8 cellular contexts compared by ENCODE assay signal in genomic region chr20:61886721-61887658, GRCh38.
DNase-seq lines count a peak whose midpoint lies in the region; ATAC-seq, FAIRE-seq and TF ChIP-seq lines count a peak whose summit lies in the region.

No MANE protein-coding gene starts in this region.

- H4K20me1 ChIP-seq in hepatocyte (ENCODE audit: insufficient read depth, poor library complexity, severe bottlenecking), result no peaks in the 10 kb centered on the region

- H3K9me3 ChIP-seq in hepatocyte (ENCODE audit: low read depth), result no peaks in the 10 kb centered on the region

- H3K36me3 ChIP-seq in hepatocyte (replicated peaks; ENCODE audit: insufficient read depth, low read depth), result no peaks in the 10 kb centered on the region

- no peaks in the 10 kb centered on the region for H3K27me3 ChIP-seq in hepatocyte

- no peak overlapping the region for H2AFZ ChIP-seq in hepatocyte

- H3K27ac Mint-ChIP-seq in activated naive CD4-positive, alpha-beta T cell treated with anti-CD3 and anti-CD28 coated beads, Interleukin-2, amount 50 U/mL, for 72 hours, result no peak overlapping the region

- 53% methylated on average over 19 of the region's 22 CpGs for WGBS in hepatocyte (ENCODE audit: low lambda C conversion rate, missing lambda C conversion rate)

- TF ChIP-seq CTCF in hepatocyte (IDR thresholded peaks at IDR 0.05; ENCODE audit: poor library complexity), result peak; percentile 78

- no peak overlapping the region for H3K27ac ChIP-seq in hepatocyte

- FAIRE-seq in GM12891 (lab: Jason Lieb, UNC), result peak; percentile 95

- no peak overlapping the region for H3K4me2 ChIP-seq in hepatocyte

- no peaks in the 10 kb centered on the region for H3K9me2 ChIP-seq in hepatocyte (replicated peaks; ENCODE audit: insufficient read depth)

- DNase-seq in Ammon's horn (ENCODE audit: low spot score) (peak; percentile 65), GM12891 (ENCODE audit: insufficient read length, low spot score) (peak; percentile 78), NCI-H460 (ENCODE audit: extremely low read depth, low read depth) (peak; percentile 32), hepatocyte (ENCODE audit: low spot score) (peak; percentile 60), LoVo (ENCODE audit: low spot score) (no peak)
- DNase-seq in activated naive CD4-positive, alpha-beta T cell treated with anti-CD3 and anti-CD28 coated beads, Interleukin-2, amount 50 U/mL, for 72 hours (ENCODE audit: low spot score in 2 of 2), result peak in 1 of 2 donors; percentile 40
- peak; percentile 5 to 17 (median 8) for DNase-seq in stimulated activated CD4-positive, alpha-beta T cell treated with anti-CD3 and anti-CD28 coated beads, Interleukin-12 subunit alpha, Interleukin-12 subunit beta, amount 100 ng/mL, for 48 hours (ENCODE audit: low read depth in 2 of 3, low spot score in 1 of 3)

- no peak overlapping the region for H3K4me3 ChIP-seq in hepatocyte

- peaks cover 10 to 13% of the 10 kb centered on the region in 2 donors for H3K9me3 Mint-ChIP-seq in activated naive CD4-positive, alpha-beta T cell treated with anti-CD3 and anti-CD28 coated beads, Interleukin-2, amount 50 U/mL, for 72 hours

- H3K4me1 ChIP-seq in hepatocyte (ENCODE audit: insufficient read depth), result peaks cover 4% of the 10 kb centered on the region

- no peaks in the 10 kb centered on the region for H3K79me2 ChIP-seq in hepatocyte

- no peaks in the 10 kb centered on the region for H3K36me3 Mint-ChIP-seq in activated naive CD4-positive, alpha-beta T cell treated with anti-CD3 and anti-CD28 coated beads, Interleukin-2, amount 50 U/mL, for 72 hours

- peak; percentile 55 to 59 for ATAC-seq in activated naive CD4-positive, alpha-beta T cell treated with anti-CD3 and anti-CD28 coated beads, Interleukin-2, amount 50 U/mL, for 72 hours
- ATAC-seq in GM18505 (IDR thresholded peaks at IDR 0.05; ENCODE audit: unreplicated experiment), result no peak

- TF ChIP-seq POLR2A in GM12891 (IDR thresholded peaks at IDR 0.05; ENCODE audit: low read depth, low read length), result no peak
- no peak for TF ChIP-seq POLR2A in GM18505 (IDR thresholded peaks at IDR 0.05; ENCODE audit: borderline replicate concordance, extremely low read depth, insufficient read depth, insufficient read length)

TF ChIP-seq in GM12891, 5 proteins besides CTCF, POLR2A, EP300 and RAD21:
- no peak for TF ChIP-seq SPI1 (IDR thresholded peaks at IDR 0.05; ENCODE audit: low read depth, low read length)
- TF ChIP-seq PAX5 (IDR thresholded peaks at IDR 0.05; ENCODE audit: insufficient read depth, low read length, severe bottlenecking), result no peak
- no peak for TF ChIP-seq TAF1 (IDR thresholded peaks at IDR 0.05; ENCODE audit: low read depth, low read length)
- no peak for TF ChIP-seq POLR2AphosphoS5 (IDR thresholded peaks at IDR 0.05; ENCODE audit: low read depth, low read length)
- TF ChIP-seq POU2F2 (IDR thresholded peaks at IDR 0.05; ENCODE audit: low read depth, low read length), result no peak
